14 cellular contexts compared by ENCODE assay signal in genomic region chr1:21894034-21894881, GRCh38. TPM values are rescaled to one million over a fixed set of nuclear protein-coding genes. Genes with fewer than 3 reads are reported as not detected.
A peak's percentile ranks its signal among the peaks of the same experiment; 100 is the strongest.
DNase-seq lines count a peak whose midpoint lies in the region; ATAC-seq and TF ChIP-seq lines count a peak whose summit lies in the region.
"Had no signal": no experiment of that assay in that cellular context is flagged by ENCODE, and none has a peak within 500 bp of the region (broad histone marks: within the 10 kb centered on the region; RNA-seq: fewer than 3 reads in every experiment).

No MANE protein-coding gene starts in this region.

- peak overlapping the region; percentile 4 for H4K91ac ChIP-seq in trophoblast cell (ENCODE audit: low read depth, low read length)

- no peak overlapping the region for H2BK120ac ChIP-seq in trophoblast cell (ENCODE audit: insufficient read depth, low read length, poor library complexity)

- H3K27ac ChIP-seq in mammary epithelial cell (ENCODE audit: insufficient read depth, low read depth, low read length) = no peak overlapping the region
- H3K27ac ChIP-seq in esophagus muscularis mucosa (replicated peaks in 1 of 4) = peak overlapping the region; percentile 93 to 99 (median 98)
- no peak overlapping the region for H3K27ac ChIP-seq in trophoblast cell (ENCODE audit: low read depth, low read length)
- H3K27ac ChIP-seq in vagina = peak overlapping the region; percentile 76

- no peak overlapping the region for H3K4ac ChIP-seq in trophoblast cell (ENCODE audit: low read depth, low read length)

- whole genome bisulfite sequencing in mammary epithelial cell (ENCODE audit: low coverage, missing lambda C conversion rate) = 51% methylated on average over 5 of the region's 11 CpGs
- WGBS in esophagus muscularis mucosa = 45% methylated on average over 5 of the region's 11 CpGs
- WGBS in trophoblast cell (ENCODE audit: extremely low coverage, insufficient coverage, insufficient read length) = no CpG with 5 or more reads among the region's 11 CpGs

- H3K4me1 Mint-ChIP-seq in MCF 10A (ENCODE audit: insufficient read depth, unreplicated experiment) = peaks cover 4% of the 10 kb centered on the region

- peak overlapping the region; percentile 26 for H3K27ac Mint-ChIP-seq in MCF 10A (ENCODE audit: low read depth, unreplicated experiment)

- H3K14ac ChIP-seq in trophoblast cell (ENCODE audit: low read length) = no peak overlapping the region

- no peak overlapping the region for H3K23ac ChIP-seq in trophoblast cell (ENCODE audit: low read length)

- peaks cover 23% of the 10 kb centered on the region for H3K36me3 Mint-ChIP-seq in MCF 10A (ENCODE audit: insufficient read depth, unreplicated experiment)

- H3K9me3 ChIP-seq in mammary epithelial cell (replicated peaks; ENCODE audit: insufficient read depth, low read length) = no peaks in the 10 kb centered on the region
- H3K9me3 ChIP-seq in esophagus muscularis mucosa = no peaks in the 10 kb centered on the region
- no peaks in the 10 kb centered on the region for H3K9me3 ChIP-seq in trophoblast cell (ENCODE audit: insufficient read depth, low read depth, low read length)
- H3K9me3 ChIP-seq in vagina = no peaks in the 10 kb centered on the region
- H3K9me3 ChIP-seq: prostate gland had no signal

- CTCF ChIA-PET in MCF 10A (lab: Yijun Ruan, JAX) = no interaction called here
- CTCF ChIA-PET in mammary epithelial cell (lab: Charles Lee; ENCODE audit: low non-redundant PET) = no interaction called here

- no peak overlapping the region for H3K4me2 ChIP-seq in mammary epithelial cell (ENCODE audit: insufficient read depth, low read depth, low read length)
- H3K4me2 ChIP-seq in trophoblast cell (ENCODE audit: low read length) = no peak overlapping the region

- H3K18ac ChIP-seq in trophoblast cell (ENCODE audit: low read length) = no peak overlapping the region

- H2BK5ac ChIP-seq in trophoblast cell (ENCODE audit: low read depth, low read length, poor library complexity) = no peak overlapping the region

- no peak for TF ChIP-seq EP300 in esophagus muscularis mucosa (IDR thresholded peaks at IDR 0.05)

- H3K4me3 Mint-ChIP-seq in MCF 10A (ENCODE audit: unreplicated experiment) = no peak overlapping the region

- H4K12ac ChIP-seq in trophoblast cell (ENCODE audit: low read depth, low read length) = no peak overlapping the region

- H2AFZ ChIP-seq in mammary epithelial cell (ENCODE audit: low read depth, low read length) = no peak overlapping the region
- H2AFZ ChIP-seq in trophoblast cell (ENCODE audit: insufficient read depth, low read length, poor library complexity) = peak overlapping the region; percentile 10

- H3K9ac ChIP-seq in mammary epithelial cell (ENCODE audit: insufficient read depth, low read length) (no peak overlapping the region), trophoblast cell (ENCODE audit: low read length) (no peak overlapping the region)

- peaks cover 16% of the 10 kb centered on the region for H3K79me1 ChIP-seq in trophoblast cell (ENCODE audit: low read length)

- no peak for ATAC-seq in HG03135 (IDR thresholded peaks at IDR 0.05; ENCODE audit: unreplicated experiment)
- ATAC-seq: HCT116 had no signal

- TF ChIP-seq CTCF in MCF 10A (IDR thresholded peaks at IDR 0.05; ENCODE audit: unreplicated experiment) = no peak
- TF ChIP-seq CTCF in mammary epithelial cell (conservative IDR thresholded peaks at IDR 0.05 in 1 of 2, IDR thresholded peaks at IDR 0.05 in 1 of 2; ENCODE audit: extremely low read depth in 1 of 2, insufficient read depth in 1 of 2, low read depth in 1 of 2, low read length in 2 of 2) = no peak
- TF ChIP-seq CTCF in esophagus muscularis mucosa (IDR thresholded peaks at IDR 0.05) = no peak
- no peak for TF ChIP-seq CTCF in vagina (IDR thresholded peaks at IDR 0.05)

- H3K4me3 ChIP-seq in mammary epithelial cell (replicated peaks in 1 of 3; ENCODE audit: insufficient read depth in 1 of 3, low read depth in 2 of 3, low read length in 3 of 3) (no peak overlapping the region), esophagus muscularis mucosa (no peak overlapping the region), trophoblast cell (ENCODE audit: low read depth, low read length) (no peak overlapping the region), vagina (no peak overlapping the region)
- H3K4me3 ChIP-seq: prostate gland had no signal

- intact Hi-C loops in MCF 10A (cut with micrococcal nuclease) (no loop called here), mammary epithelial cell (cut with micrococcal nuclease) (no loop called here), esophagus muscularis mucosa (cut with DNase I) (no loop called here), vagina (cut with DNase I) (no loop called here)

- peaks cover 8% of the 10 kb centered on the region for H3K36me3 ChIP-seq in mammary epithelial cell (ENCODE audit: insufficient read depth, low read length)
- H3K36me3 ChIP-seq in esophagus muscularis mucosa = peaks cover 28 to 75% (median 68%) of the 10 kb centered on the region in 4 donors
- H3K36me3 ChIP-seq in trophoblast cell (ENCODE audit: control insufficient read depth in 1 of 2, insufficient read depth in 2 of 2, low read length in 2 of 2) = peaks cover 64 to 73% of the 10 kb centered on the region in 2 experiments
- peaks cover 0 to 17% of the 10 kb centered on the region in 2 donors for H3K36me3 ChIP-seq in vagina
- H3K36me3 ChIP-seq: prostate gland had no signal

- POLR2A ChIA-PET in MCF 10A (lab: Yijun Ruan, JAX) = no interaction called here

- H3K4me1 ChIP-seq in mammary epithelial cell (ENCODE audit: insufficient read depth, low read length) = peaks cover 11% of the 10 kb centered on the region
- H3K4me1 ChIP-seq in esophagus muscularis mucosa = peaks cover 63 to 79% (median 75%) of the 10 kb centered on the region in 4 donors
- H3K4me1 ChIP-seq in trophoblast cell (ENCODE audit: control insufficient read depth in 1 of 2, insufficient read depth in 2 of 2, low read length in 2 of 2) = peaks cover 18 to 25% of the 10 kb centered on the region in 2 experiments
- H3K4me1 ChIP-seq in vagina = peaks cover 51% of the 10 kb centered on the region

- H3K79me2 ChIP-seq in mammary epithelial cell (ENCODE audit: insufficient read depth, low read length) (peaks cover 3% of the 10 kb centered on the region), trophoblast cell (ENCODE audit: control insufficient read depth, insufficient read depth, low read length, poor library complexity) (peaks cover 2% of the 10 kb centered on the region)

- DNase-seq in MCF 10A (ENCODE audit: unreplicated experiment) (no peak), mammary epithelial cell (no peak), esophagus muscularis mucosa (ENCODE audit: extremely low spot score) (no peak), trophoblast cell (no peak), vagina (ENCODE audit: extremely low spot score in 2 of 2) (no peak), 8988T (no peak)
- no peak for DNase-seq in activated naive CD4-positive, alpha-beta T cell treated with Interleukin-2 at 50 U/mL for 16 hours
- DNase-seq: effector CD4-positive, alpha-beta T cell; foreskin melanocyte; NCI-H2107; stimulated activated CD4-positive, alpha-beta T cell treated with anti-CD3 and anti-CD28 coated beads, Interleukin-4, amount 100 ng/mL, for 1 hour had no signal

- no peak overlapping the region for H4K8ac ChIP-seq in trophoblast cell (ENCODE audit: low read depth, low read length)

- H3K27me3 Mint-ChIP-seq in MCF 10A (ENCODE audit: insufficient read depth, unreplicated experiment) = no peaks in the 10 kb centered on the region

- TF ChIP-seq POLR2A in esophagus muscularis mucosa (IDR thresholded peaks at IDR 0.05; ENCODE audit: low read depth) (no peak), vagina (IDR thresholded peaks at IDR 0.05) (no peak)

- no peak overlapping the region for H2BK12ac ChIP-seq in trophoblast cell (ENCODE audit: low read length)

- H3K27me3 ChIP-seq in mammary epithelial cell (ENCODE audit: insufficient read depth, low read length) (no peaks in the 10 kb centered on the region), esophagus muscularis mucosa (no peaks in the 10 kb centered on the region), trophoblast cell (ENCODE audit: insufficient read depth, low read length) (no peaks in the 10 kb centered on the region), vagina (no peaks in the 10 kb centered on the region)

- in situ Hi-C loops in mammary epithelial cell (cut with MboI; ENCODE audit: low sequenced_read_pairs in 2 of 2) = no loop called here

- dilution Hi-C loops in mammary epithelial cell (cut with HindIII; ENCODE audit: low sequenced_read_pairs) = no loop called here

- BruUV-seq in MCF 10A (replicated peaks; lab: Mats Ljungman, UMichigan) = no TSS peak
- no TSS peak for BruUV-seq in mammary epithelial cell (replicated peaks; lab: Mats Ljungman, UMichigan)

- H2AK5ac ChIP-seq in trophoblast cell (ENCODE audit: low read length) = peak overlapping the region; percentile 26

- no peaks in the 10 kb centered on the region for H3K9me3 Mint-ChIP-seq in MCF 10A (ENCODE audit: unreplicated experiment)

- H4K20me1 ChIP-seq in mammary epithelial cell (ENCODE audit: insufficient read depth, low read length) = no peaks in the 10 kb centered on the region

RNA-seq across cellular contexts. Expression of gene HSPG2, which starts 42.9 kb away (rescaled TPM):
- total RNA-seq in MCF 10A (2022) (51.2 and 58.9 TPM in 2 replicates), mammary epithelial cell (100 to 1,000 TPM; 187 to 207 TPM), esophagus muscularis mucosa (1,000 to 10,000 TPM in 1 of 4 donors, 100 to 1,000 TPM in 3; 414 to 1,199 (median 595) TPM), vagina (179 TPM)
- polyA plus RNA-seq in mammary epithelial cell = 23.9 TPM
- 121 TPM for polyA minus RNA-seq in mammary epithelial cell
- polyA plus RNA-seq in trophoblast cell (2013) = 97.2 and 106 TPM in 2 replicates

Comparison
In these comparisons a context has a peak if more than half of its experiments do, and no peak if none do; other contexts are left out.
1. H3K27ac ChIP-seq: peak in esophagus muscularis mucosa (4 of 4) and vagina (single experiment); none in mammary epithelial cell (single experiment) and trophoblast cell (single experiment).